In genomic region chr6:104828478-104828877, GRCh38 we compare ENCODE assay signal across 30 cellular contexts.
"Had no signal": no experiment of that assay in that cellular context is flagged by ENCODE, and none has a peak within 500 bp of the region (broad histone marks: within the 10 kb centered on the region; RNA-seq: fewer than 3 reads in every experiment).

No MANE protein-coding gene starts in this region.

- H3K4me3 ChIP-seq: ascending aorta, breast epithelium, cardiac muscle cell, colonic mucosa, esophagus squamous epithelium, gastroesophageal sphincter, heart right ventricle had no signal

- H3K27me3 ChIP-seq: ascending aorta, breast epithelium, cardiac muscle cell, colonic mucosa, esophagus squamous epithelium, gastroesophageal sphincter, heart right ventricle had no signal

- H3K27ac ChIP-seq: ascending aorta, breast epithelium, cardiac muscle cell, colonic mucosa, epithelial cell of prostate, esophagus squamous epithelium, gastroesophageal sphincter, heart right ventricle, WERI-Rb-1 had no signal

- H3K9me3 ChIP-seq: ascending aorta, colonic mucosa, esophagus squamous epithelium, gastroesophageal sphincter, heart right ventricle had no signal

- H3K27ac Mint-ChIP-seq: activated B cell treated with CpG ODN at 0.5 μM for 24 hours; activated CD8-positive, alpha-beta T cell treated with anti-CD3 and anti-CD28 coated beads for 36 hours; activated naive CD4-positive, alpha-beta T cell treated with anti-CD3 and anti-CD28 coated beads for 36 hours; activated naive CD4-positive, alpha-beta T cell treated with anti-CD3 and anti-CD28 coated beads, Interleukin-2, amount 50 U/mL, for 24 hours; activated naive CD8-positive, alpha-beta T cell treated with anti-CD3 and anti-CD28 coated beads for 36 hours; activated naive CD8-positive, alpha-beta T cell treated with anti-CD3 and anti-CD28 coated beads, Interleukin-2, amount 50 U/mL, for 24 hours; activated T-helper 17 cell treated with anti-CD3 and anti-CD28 coated beads, Interleukin-2, amount 50 U/mL, for 72 hours; brain; T-helper 1 cell treated with Interleukin-12 subunit alpha and Interleukin-12 subunit beta and Interleukin-4 antibody, amounts not matched to agents 30 μg/mL and 1 μg/mL, for 36 hours had no signal

- H3K27me3 Mint-ChIP-seq: activated B cell treated with CpG ODN at 0.5 μM for 24 hours; activated CD8-positive, alpha-beta T cell treated with anti-CD3 and anti-CD28 coated beads for 36 hours; activated naive CD4-positive, alpha-beta T cell treated with anti-CD3 and anti-CD28 coated beads, Interleukin-2, amount 50 U/mL, for 24 hours; activated naive CD8-positive, alpha-beta T cell treated with anti-CD3 and anti-CD28 coated beads for 36 hours; activated naive CD8-positive, alpha-beta T cell treated with anti-CD3 and anti-CD28 coated beads, Interleukin-2, amount 50 U/mL, for 24 hours; activated T-helper 17 cell treated with anti-CD3 and anti-CD28 coated beads, Interleukin-2, amount 50 U/mL, for 72 hours; brain had no signal

- H3K36me3 ChIP-seq: breast epithelium, cardiac muscle cell, colonic mucosa had no signal

- H3K4me3 Mint-ChIP-seq: activated B cell treated with CpG ODN at 0.5 μM for 24 hours; activated CD8-positive, alpha-beta T cell treated with anti-CD3 and anti-CD28 coated beads for 36 hours; activated naive CD4-positive, alpha-beta T cell treated with anti-CD3 and anti-CD28 coated beads for 36 hours; activated naive CD4-positive, alpha-beta T cell treated with anti-CD3 and anti-CD28 coated beads, Interleukin-2, amount 50 U/mL, for 24 hours; activated naive CD8-positive, alpha-beta T cell treated with anti-CD3 and anti-CD28 coated beads for 36 hours; activated naive CD8-positive, alpha-beta T cell treated with anti-CD3 and anti-CD28 coated beads, Interleukin-2, amount 50 U/mL, for 24 hours; activated T-cell treated with anti-CD3 and anti-CD28 coated beads, Interleukin-2, amount 50 U/mL, for 4 hours; activated T-helper 17 cell treated with anti-CD3 and anti-CD28 coated beads, Interleukin-2, amount 50 U/mL, for 72 hours; brain; T-helper 1 cell treated with Interleukin-12 subunit alpha and Interleukin-12 subunit beta and Interleukin-4 antibody, amounts not matched to agents 30 μg/mL and 1 μg/mL, for 36 hours had no signal

- H3K9me3 Mint-ChIP-seq: activated B cell treated with CpG ODN at 0.5 μM for 24 hours; activated naive CD4-positive, alpha-beta T cell treated with anti-CD3 and anti-CD28 coated beads, Interleukin-2, amount 50 U/mL, for 24 hours; activated T-cell treated with anti-CD3 and anti-CD28 coated beads, Interleukin-2, amount 50 U/mL, for 4 hours; activated T-helper 17 cell treated with anti-CD3 and anti-CD28 coated beads, Interleukin-2, amount 50 U/mL, for 72 hours; T-helper 1 cell treated with Interleukin-12 subunit alpha and Interleukin-12 subunit beta and Interleukin-4 antibody, amounts not matched to agents 30 μg/mL and 1 μg/mL, for 36 hours had no signal

- H3K4me1 ChIP-seq: ascending aorta, breast epithelium, colonic mucosa, esophagus squamous epithelium, gastroesophageal sphincter, heart right ventricle had no signal

- ATAC-seq: activated CD4-positive, CD25-positive, alpha-beta regulatory T cell treated with anti-CD3 and anti-CD28 coated beads, Interleukin-2, amount 50 U/mL, for 24 hours; activated CD8-positive, alpha-beta T cell treated with anti-CD3 and anti-CD28 coated beads for 36 hours; activated naive CD8-positive, alpha-beta T cell treated with anti-CD3 and anti-CD28 coated beads, Interleukin-2, amount 50 U/mL, for 24 hours; activated T-cell treated with anti-CD3 and anti-CD28 coated beads, Interleukin-2, amount 50 U/mL, for 4 hours; gastroesophageal sphincter; heart right ventricle had no signal

- DNase-seq: activated B cell treated with CpG ODN at 0.5 μM for 24 hours; activated CD4-positive, alpha-beta T cell treated with anti-CD3 and anti-CD28 coated beads for 48 hours; activated CD4-positive, alpha-beta T cell treated with anti-CD3 and anti-CD28 coated beads, Interleukin-2, amount 50 U/mL, for 1 hour; activated CD4-positive, alpha-beta T cell treated with anti-CD3 and anti-CD28 coated beads, Interleukin-2, amount 50 U/mL, for 48 hours; activated CD8-positive, alpha-beta memory T cell treated with anti-CD3 and anti-CD28 coated beads for 24 hours; activated CD8-positive, alpha-beta T cell treated with anti-CD3 and anti-CD28 coated beads for 36 hours; activated effector memory CD4-positive, alpha-beta T cell treated with anti-CD3 and anti-CD28 coated beads, Interleukin-2, amount 50 U/mL, for 16 hours; activated naive CD4-positive, alpha-beta T cell treated with anti-CD3 and anti-CD28 coated beads for 36 hours; activated naive CD8-positive, alpha-beta T cell treated with anti-CD3 and anti-CD28 coated beads for 36 hours; activated naive CD8-positive, alpha-beta T cell treated with anti-CD3 and anti-CD28 coated beads, Interleukin-2, amount 50 U/mL, for 24 hours; activated T-cell treated with anti-CD3 and anti-CD28 coated beads, Interleukin-2, amount 50 U/mL, for 4 hours; central memory CD4-positive, alpha-beta T cell; cerebellar nuclear complex; colonic mucosa; effector CD8-positive, alpha-beta T cell; esophagus squamous epithelium; foreskin melanocyte; heart right ventricle; T1000; WERI-Rb-1 had no signal

- H3K4me1 Mint-ChIP-seq: activated B cell treated with CpG ODN at 0.5 μM for 24 hours, brain had no signal
